1 cellular context compared by ENCODE assay signal in genomic region chr13:66345988-66346387, GRCh38.
TF ChIP-seq lines count a peak whose summit lies in the region.

No MANE protein-coding gene starts in this region.

TF ChIP-seq in GM23338, 12 proteins besides CTCF, POLR2A, EP300 and RAD21 (continued from another document):
- TF ChIP-seq, protein P1, sequence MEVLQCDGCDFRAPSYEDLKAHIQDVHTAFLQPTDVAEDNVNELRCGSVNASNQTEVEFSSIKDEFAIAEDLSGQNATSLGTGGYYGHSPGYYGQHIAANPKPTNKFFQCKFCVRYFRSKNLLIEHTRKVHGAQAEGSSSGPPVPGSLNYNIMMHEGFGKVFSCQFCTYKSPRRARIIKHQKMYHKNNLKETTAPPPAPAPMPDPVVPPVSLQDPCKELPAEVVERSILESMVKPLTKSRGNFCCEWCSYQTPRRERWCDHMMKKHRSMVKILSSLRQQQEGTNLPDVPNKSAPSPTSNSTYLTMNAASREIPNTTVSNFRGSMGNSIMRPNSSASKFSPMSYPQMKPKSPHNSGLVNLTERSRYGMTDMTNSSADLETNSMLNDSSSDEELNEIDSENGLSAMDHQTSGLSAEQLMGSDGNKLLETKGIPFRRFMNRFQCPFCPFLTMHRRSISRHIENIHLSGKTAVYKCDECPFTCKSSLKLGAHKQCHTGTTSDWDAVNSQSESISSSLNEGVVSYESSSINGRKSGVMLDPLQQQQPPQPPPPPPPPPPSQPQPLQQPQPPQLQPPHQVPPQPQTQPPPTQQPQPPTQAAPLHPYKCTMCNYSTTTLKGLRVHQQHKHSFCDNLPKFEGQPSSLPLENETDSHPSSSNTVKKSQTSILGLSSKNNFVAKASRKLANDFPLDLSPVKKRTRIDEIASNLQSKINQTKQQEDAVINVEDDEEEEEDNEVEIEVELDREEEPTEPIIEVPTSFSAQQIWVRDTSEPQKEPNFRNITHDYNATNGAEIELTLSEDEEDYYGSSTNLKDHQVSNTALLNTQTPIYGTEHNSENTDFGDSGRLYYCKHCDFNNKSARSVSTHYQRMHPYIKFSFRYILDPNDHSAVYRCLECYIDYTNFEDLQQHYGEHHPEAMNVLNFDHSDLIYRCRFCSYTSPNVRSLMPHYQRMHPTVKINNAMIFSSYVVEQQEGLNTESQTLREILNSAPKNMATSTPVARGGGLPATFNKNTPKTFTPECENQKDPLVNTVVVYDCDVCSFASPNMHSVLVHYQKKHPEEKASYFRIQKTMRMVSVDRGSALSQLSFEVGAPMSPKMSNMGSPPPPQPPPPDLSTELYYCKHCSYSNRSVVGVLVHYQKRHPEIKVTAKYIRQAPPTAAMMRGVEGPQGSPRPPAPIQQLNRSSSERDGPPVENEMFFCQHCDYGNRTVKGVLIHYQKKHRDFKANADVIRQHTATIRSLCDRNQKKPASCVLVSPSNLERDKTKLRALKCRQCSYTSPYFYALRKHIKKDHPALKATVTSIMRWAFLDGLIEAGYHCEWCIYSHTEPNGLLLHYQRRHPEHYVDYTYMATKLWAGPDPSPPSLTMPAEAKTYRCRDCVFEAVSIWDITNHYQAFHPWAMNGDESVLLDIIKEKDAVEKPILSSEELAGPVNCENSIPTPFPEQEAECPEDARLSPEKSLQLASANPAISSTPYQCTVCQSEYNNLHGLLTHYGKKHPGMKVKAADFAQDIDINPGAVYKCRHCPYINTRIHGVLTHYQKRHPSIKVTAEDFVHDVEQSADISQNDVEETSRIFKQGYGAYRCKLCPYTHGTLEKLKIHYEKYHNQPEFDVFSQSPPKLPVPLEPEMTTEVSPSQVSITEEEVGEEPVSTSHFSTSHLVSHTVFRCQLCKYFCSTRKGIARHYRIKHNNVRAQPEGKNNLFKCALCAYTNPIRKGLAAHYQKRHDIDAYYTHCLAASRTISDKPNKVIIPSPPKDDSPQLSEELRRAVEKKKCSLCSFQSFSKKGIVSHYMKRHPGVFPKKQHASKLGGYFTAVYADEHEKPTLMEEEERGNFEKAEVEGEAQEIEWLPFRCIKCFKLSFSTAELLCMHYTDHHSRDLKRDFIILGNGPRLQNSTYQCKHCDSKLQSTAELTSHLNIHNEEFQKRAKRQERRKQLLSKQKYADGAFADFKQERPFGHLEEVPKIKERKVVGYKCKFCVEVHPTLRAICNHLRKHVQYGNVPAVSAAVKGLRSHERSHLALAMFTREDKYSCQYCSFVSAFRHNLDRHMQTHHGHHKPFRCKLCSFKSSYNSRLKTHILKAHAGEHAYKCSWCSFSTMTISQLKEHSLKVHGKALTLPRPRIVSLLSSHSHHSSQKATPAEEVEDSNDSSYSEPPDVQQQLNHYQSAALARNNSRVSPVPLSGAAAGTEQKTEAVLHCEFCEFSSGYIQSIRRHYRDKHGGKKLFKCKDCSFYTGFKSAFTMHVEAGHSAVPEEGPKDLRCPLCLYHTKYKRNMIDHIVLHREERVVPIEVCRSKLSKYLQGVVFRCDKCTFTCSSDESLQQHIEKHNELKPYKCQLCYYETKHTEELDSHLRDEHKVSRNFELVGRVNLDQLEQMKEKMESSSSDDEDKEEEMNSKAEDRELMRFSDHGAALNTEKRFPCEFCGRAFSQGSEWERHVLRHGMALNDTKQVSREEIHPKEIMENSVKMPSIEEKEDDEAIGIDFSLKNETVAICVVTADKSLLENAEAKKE (CRISPR knock-in tag; IDR thresholded peaks at IDR 0.05), result no peak
- TF ChIP-seq NANOG (IDR thresholded peaks at IDR 0.05; ENCODE audit: borderline replicate concordance), result no peak
- TF ChIP-seq, protein P2, sequence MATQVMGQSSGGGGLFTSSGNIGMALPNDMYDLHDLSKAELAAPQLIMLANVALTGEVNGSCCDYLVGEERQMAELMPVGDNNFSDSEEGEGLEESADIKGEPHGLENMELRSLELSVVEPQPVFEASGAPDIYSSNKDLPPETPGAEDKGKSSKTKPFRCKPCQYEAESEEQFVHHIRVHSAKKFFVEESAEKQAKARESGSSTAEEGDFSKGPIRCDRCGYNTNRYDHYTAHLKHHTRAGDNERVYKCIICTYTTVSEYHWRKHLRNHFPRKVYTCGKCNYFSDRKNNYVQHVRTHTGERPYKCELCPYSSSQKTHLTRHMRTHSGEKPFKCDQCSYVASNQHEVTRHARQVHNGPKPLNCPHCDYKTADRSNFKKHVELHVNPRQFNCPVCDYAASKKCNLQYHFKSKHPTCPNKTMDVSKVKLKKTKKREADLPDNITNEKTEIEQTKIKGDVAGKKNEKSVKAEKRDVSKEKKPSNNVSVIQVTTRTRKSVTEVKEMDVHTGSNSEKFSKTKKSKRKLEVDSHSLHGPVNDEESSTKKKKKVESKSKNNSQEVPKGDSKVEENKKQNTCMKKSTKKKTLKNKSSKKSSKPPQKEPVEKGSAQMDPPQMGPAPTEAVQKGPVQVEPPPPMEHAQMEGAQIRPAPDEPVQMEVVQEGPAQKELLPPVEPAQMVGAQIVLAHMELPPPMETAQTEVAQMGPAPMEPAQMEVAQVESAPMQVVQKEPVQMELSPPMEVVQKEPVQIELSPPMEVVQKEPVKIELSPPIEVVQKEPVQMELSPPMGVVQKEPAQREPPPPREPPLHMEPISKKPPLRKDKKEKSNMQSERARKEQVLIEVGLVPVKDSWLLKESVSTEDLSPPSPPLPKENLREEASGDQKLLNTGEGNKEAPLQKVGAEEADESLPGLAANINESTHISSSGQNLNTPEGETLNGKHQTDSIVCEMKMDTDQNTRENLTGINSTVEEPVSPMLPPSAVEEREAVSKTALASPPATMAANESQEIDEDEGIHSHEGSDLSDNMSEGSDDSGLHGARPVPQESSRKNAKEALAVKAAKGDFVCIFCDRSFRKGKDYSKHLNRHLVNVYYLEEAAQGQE (IDR thresholded peaks at IDR 0.05; ENCODE audit: unreplicated experiment), result no peak
- no peak for TF ChIP-seq EZH2 (IDR thresholded peaks at IDR 0.05; ENCODE audit: low read depth, unreplicated experiment)
- no peak for TF ChIP-seq JUNB (IDR thresholded peaks at IDR 0.05; ENCODE audit: unreplicated experiment)
- TF ChIP-seq ETS1 (IDR thresholded peaks at IDR 0.05), result no peak
- TF ChIP-seq ZNF331 (CRISPR knock-in tag; IDR thresholded peaks at IDR 0.05; ENCODE audit: low read depth), result no peak
- no peak for TF ChIP-seq STAT1 (IDR thresholded peaks at IDR 0.05; ENCODE audit: unreplicated experiment)
- no peak for TF ChIP-seq ZNF114 (CRISPR knock-in tag; IDR thresholded peaks at IDR 0.05)
